ENCODE assay signal across 1 cellular context in the genomic region with DNA sequence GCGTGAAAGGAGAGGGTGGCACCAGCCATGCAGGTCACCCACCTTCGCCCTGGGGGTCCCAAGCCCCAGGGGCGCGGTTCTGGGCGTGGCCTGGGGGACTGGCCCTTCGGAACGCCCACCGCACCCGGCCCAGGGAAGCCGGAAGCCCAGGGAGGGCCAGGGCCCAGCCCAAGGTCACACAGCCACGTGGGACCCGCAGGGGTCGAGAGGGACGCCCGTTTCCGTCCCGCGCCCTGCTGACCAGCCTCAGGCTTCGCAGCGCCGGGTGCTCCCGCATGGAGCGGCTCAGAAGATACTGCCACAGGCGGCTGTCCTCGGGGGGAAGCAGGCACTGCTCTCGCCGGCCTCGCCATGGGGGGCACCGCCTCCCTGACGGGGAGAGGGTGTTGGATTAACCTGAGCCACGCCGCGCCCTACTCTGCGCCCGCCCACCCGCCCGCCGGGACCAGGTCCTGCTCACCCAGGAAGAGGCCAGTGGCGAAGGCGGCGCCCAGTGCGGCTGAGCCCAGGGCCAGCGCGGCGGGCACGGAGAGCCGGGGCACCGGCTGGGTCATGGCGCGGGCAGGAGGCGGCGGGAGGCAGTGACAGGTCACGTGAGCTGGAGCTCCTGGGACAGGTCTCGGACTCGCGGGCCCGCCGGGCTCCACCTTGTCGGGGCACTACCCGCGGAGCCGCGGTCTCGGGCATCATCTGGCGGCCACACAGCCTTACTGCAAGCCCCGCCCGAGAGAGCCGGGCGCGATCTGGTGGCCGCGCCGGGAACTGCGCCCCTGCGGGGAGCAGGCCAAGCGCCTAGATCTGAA.
A peak's percentile ranks its signal among the peaks of the same experiment; 100 is the strongest.
TF ChIP-seq lines count a peak whose summit lies in the region.

TSS of gene COMTD1 (minus strand) at position 583 of the 803 bp plus-strand sequence. CDS start at position 554, 29 bp downstream.

TF ChIP-seq in A549, 52 proteins besides CTCF, POLR2A, EP300 and RAD21 (continued from another document):
- TF ChIP-seq NPAS2 (CRISPR knock-in tag; IDR thresholded peaks at IDR 0.05; ENCODE audit: borderline replicate concordance) (no peak), CHD4 (IDR thresholded peaks at IDR 0.05; ENCODE audit: borderline replicate concordance) (no peak), BCL3 (IDR thresholded peaks at IDR 0.05) (0 out of 3 replicates have a peak, but pooled peaks have one; percentile 26), HOXA7 (CRISPR knock-in tag; IDR thresholded peaks at IDR 0.05) (no peak), HOXB13 (CRISPR knock-in tag; IDR thresholded peaks at IDR 0.05; ENCODE audit: low read depth) (no peak), JUNB (IDR thresholded peaks at IDR 0.05) (no peak), CEBPB (IDR thresholded peaks at IDR 0.05) (no peak), JUN (IDR thresholded peaks at IDR 0.05) (peak; percentile 35 to 61; a peak in 2 of 5 replicates), FOSB (CRISPR knock-in tag; IDR thresholded peaks at IDR 0.05) (no peak), FOXS1 (CRISPR knock-in tag; IDR thresholded peaks at IDR 0.05) (no peak), RNF2 (IDR thresholded peaks at IDR 0.05; ENCODE audit: borderline replicate concordance, low read depth) (peak; percentile 56; the same call in 1 of the 2 replicates), RARB (CRISPR knock-in tag; IDR thresholded peaks at IDR 0.05) (no peak), CBX2 (IDR thresholded peaks at IDR 0.05; ENCODE audit: borderline replicate concordance, low read depth) (no peak), CBX8 (IDR thresholded peaks at IDR 0.05) (no peak), NFE2L2 (conservative IDR thresholded peaks at IDR 0.05; ENCODE audit: low read length) (no peak), RCOR1 (IDR thresholded peaks at IDR 0.05; ENCODE audit: low read depth, low read length) (no peak), MAZ (IDR thresholded peaks at IDR 0.05; ENCODE audit: borderline replicate concordance, low read depth, low read length) (no peak; the same call in 1 of the 2 replicates), E2F6 (IDR thresholded peaks at IDR 0.05; ENCODE audit: borderline replicate concordance, low read depth) (peak; percentile 82), TFCP2L1 (CRISPR knock-in tag; IDR thresholded peaks at IDR 0.05) (peak; percentile 49; the same call in 1 of the 2 replicates), ATOH8 (CRISPR knock-in tag; IDR thresholded peaks at IDR 0.05; ENCODE audit: low read depth) (no peak), FOSL2 (IDR thresholded peaks at IDR 0.05) (no peak), FOSL2 (CRISPR knock-in tag; IDR thresholded peaks at IDR 0.05) (no peak), SMC3 (IDR thresholded peaks at IDR 0.05) (peak; percentile 99), HDAC2 (IDR thresholded peaks at IDR 0.05) (no peak), ZFP36 (IDR thresholded peaks at IDR 0.05; ENCODE audit: borderline replicate concordance, partially characterized antibody) (no peak), NR3C1 (IDR thresholded peaks at IDR 0.05) (no peak), BHLHE40 (IDR thresholded peaks at IDR 0.05; ENCODE audit: low read depth, low read length) (peak; percentile 38; the same call in 1 of the 2 replicates), HES2 (IDR thresholded peaks at IDR 0.05) (no peak), GATA3 (IDR thresholded peaks at IDR 0.05; ENCODE audit: borderline replicate concordance) (no peak), ESRRA (IDR thresholded peaks at IDR 0.05; ENCODE audit: borderline replicate concordance, low read length) (peak; percentile 86), HEYL (CRISPR knock-in tag; IDR thresholded peaks at IDR 0.05) (no peak), KDM1A (IDR thresholded peaks at IDR 0.05; ENCODE audit: low read depth) (no peak), PBX3 (IDR thresholded peaks at IDR 0.05) (no peak), ZNF302 (CRISPR knock-in tag; IDR thresholded peaks at IDR 0.05) (no peak), SREBF2 (IDR thresholded peaks at IDR 0.05) (no peak), MAFK (IDR thresholded peaks at IDR 0.05; ENCODE audit: partially characterized antibody) (no peak), EHMT2 (IDR thresholded peaks at IDR 0.05; ENCODE audit: low read depth) (no peak), ZC3H11A (IDR thresholded peaks at IDR 0.05) (no peak), MYC (IDR thresholded peaks at IDR 0.05; ENCODE audit: borderline replicate concordance, low read length) (peak; percentile 73; the same call in 1 of the 2 replicates), POLR2AphosphoS2 (conservative IDR thresholded peaks at IDR 0.05; ENCODE audit: low read length) (no peak)
- TF ChIP-seq, protein P1, sequence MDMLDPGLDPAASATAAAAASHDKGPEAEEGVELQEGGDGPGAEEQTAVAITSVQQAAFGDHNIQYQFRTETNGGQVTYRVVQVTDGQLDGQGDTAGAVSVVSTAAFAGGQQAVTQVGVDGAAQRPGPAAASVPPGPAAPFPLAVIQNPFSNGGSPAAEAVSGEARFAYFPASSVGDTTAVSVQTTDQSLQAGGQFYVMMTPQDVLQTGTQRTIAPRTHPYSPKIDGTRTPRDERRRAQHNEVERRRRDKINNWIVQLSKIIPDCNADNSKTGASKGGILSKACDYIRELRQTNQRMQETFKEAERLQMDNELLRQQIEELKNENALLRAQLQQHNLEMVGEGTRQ (IDR thresholded peaks at IDR 0.05) = peak; percentile 90
- TF ChIP-seq, protein P2, sequence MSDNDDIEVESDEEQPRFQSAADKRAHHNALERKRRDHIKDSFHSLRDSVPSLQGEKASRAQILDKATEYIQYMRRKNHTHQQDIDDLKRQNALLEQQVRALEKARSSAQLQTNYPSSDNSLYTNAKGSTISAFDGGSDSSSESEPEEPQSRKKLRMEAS (IDR thresholded peaks at IDR 0.05) = peak; percentile 96
- TF ChIP-seq, protein P3, sequence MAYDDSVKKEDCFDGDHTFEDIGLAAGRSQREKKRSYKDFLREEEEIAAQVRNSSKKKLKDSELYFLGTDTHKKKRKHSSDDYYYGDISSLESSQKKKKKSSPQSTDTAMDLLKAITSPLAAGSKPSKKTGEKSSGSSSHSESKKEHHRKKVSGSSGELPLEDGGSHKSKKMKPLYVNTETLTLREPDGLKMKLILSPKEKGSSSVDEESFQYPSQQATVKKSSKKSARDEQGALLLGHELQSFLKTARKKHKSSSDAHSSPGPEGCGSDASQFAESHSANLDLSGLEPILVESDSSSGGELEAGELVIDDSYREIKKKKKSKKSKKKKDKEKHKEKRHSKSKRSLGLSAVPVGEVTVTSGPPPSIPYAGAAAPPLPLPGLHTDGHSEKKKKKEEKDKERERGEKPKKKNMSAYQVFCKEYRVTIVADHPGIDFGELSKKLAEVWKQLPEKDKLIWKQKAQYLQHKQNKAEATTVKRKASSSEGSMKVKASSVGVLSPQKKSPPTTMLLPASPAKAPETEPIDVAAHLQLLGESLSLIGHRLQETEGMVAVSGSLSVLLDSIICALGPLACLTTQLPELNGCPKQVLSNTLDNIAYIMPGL (CRISPR knock-in tag; IDR thresholded peaks at IDR 0.05; ENCODE audit: borderline replicate concordance) = no peak
